ENCODE assay signal across 1 cellular context in genomic region chr14:100192672-100193416, GRCh38.
TF ChIP-seq lines count a peak whose summit lies in the region.

No MANE protein-coding gene starts in this region.

TF ChIP-seq in HEK293, 187 proteins besides CTCF, POLR2A, EP300 and RAD21 (continued from another document and continues in another):
- 0 out of 2 replicates have a peak, but pooled peaks have one; percentile 43 for TF ChIP-seq REST (tag by site-specific recombination; IDR thresholded peaks at IDR 0.05)
- TF ChIP-seq ZSCAN18 (tag by site-specific recombination; IDR thresholded peaks at IDR 0.05), result no peak
- peak; percentile 25; the same call in 1 of the 2 replicates for TF ChIP-seq ZFHX2 (tag by site-specific recombination; conservative IDR thresholded peaks at IDR 0.05)
- TF ChIP-seq ZNF660 (tag by site-specific recombination; IDR thresholded peaks at IDR 0.05), result peak; percentile 76
- peak; percentile 96 for TF ChIP-seq ZBTB8A (tag by site-specific recombination; IDR thresholded peaks at IDR 0.05)
- peak; percentile 71 for TF ChIP-seq ZBTB7A (tag by site-specific recombination; IDR thresholded peaks at IDR 0.05; ENCODE audit: low read depth)
- TF ChIP-seq, protein P1, sequence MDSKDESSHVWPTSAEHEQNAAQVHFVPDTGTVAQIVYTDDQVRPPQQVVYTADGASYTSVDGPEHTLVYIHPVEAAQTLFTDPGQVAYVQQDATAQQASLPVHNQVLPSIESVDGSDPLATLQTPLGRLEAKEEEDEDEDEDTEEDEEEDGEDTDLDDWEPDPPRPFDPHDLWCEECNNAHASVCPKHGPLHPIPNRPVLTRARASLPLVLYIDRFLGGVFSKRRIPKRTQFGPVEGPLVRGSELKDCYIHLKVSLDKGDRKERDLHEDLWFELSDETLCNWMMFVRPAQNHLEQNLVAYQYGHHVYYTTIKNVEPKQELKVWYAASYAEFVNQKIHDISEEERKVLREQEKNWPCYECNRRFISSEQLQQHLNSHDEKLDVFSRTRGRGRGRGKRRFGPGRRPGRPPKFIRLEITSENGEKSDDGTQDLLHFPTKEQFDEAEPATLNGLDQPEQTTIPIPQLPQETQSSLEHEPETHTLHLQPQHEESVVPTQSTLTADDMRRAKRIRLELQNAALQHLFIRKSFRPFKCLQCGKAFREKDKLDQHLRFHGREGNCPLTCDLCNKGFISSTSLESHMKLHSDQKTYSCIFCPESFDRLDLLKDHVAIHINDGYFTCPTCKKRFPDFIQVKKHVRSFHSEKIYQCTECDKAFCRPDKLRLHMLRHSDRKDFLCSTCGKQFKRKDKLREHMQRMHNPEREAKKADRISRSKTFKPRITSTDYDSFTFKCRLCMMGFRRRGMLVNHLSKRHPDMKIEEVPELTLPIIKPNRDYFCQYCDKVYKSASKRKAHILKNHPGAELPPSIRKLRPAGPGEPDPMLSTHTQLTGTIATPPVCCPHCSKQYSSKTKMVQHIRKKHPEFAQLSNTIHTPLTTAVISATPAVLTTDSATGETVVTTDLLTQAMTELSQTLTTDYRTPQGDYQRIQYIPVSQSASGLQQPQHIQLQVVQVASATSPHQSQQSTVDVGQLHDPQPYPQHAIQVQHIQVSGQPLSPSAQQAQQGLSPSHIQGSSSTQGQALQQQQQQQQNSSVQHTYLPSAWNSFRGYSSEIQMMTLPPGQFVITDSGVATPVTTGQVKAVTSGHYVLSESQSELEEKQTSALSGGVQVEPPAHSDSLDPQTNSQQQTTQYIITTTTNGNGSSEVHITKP (tag by site-specific recombination; IDR thresholded peaks at IDR 0.05), result peak; percentile 58; the same call in 1 of the 2 replicates
- TF ChIP-seq HOXC10 (CRISPR knock-in tag; IDR thresholded peaks at IDR 0.05), result no peak
- TF ChIP-seq ZNF433 (tag by site-specific recombination; IDR thresholded peaks at IDR 0.05; ENCODE audit: low read depth), result no peak
- TF ChIP-seq ZNF521 (tag by site-specific recombination; IDR thresholded peaks at IDR 0.05), result no peak
- TF ChIP-seq KLF10 (tag by site-specific recombination; IDR thresholded peaks at IDR 0.05), result peak; percentile 90
- TF ChIP-seq BCL11B (tag by site-specific recombination; IDR thresholded peaks at IDR 0.05; ENCODE audit: low read depth), result peak; percentile 92
- TF ChIP-seq ZNF792 (tag by site-specific recombination; IDR thresholded peaks at IDR 0.05), result peak; percentile 81; the same call in 1 of the 2 replicates
- TF ChIP-seq ZNF335 (tag by site-specific recombination; conservative IDR thresholded peaks at IDR 0.05), result peak; percentile 78
- peak; percentile 90 for TF ChIP-seq SP3 (tag by site-specific recombination; IDR thresholded peaks at IDR 0.05)
- TF ChIP-seq, protein P2, sequence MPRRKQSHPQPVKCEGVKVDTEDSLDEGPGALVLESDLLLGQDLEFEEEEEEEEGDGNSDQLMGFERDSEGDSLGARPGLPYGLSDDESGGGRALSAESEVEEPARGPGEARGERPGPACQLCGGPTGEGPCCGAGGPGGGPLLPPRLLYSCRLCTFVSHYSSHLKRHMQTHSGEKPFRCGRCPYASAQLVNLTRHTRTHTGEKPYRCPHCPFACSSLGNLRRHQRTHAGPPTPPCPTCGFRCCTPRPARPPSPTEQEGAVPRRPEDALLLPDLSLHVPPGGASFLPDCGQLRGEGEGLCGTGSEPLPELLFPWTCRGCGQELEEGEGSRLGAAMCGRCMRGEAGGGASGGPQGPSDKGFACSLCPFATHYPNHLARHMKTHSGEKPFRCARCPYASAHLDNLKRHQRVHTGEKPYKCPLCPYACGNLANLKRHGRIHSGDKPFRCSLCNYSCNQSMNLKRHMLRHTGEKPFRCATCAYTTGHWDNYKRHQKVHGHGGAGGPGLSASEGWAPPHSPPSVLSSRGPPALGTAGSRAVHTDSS (tag by site-specific recombination; IDR thresholded peaks at IDR 0.05), result no peak
- TF ChIP-seq ZNF121 (tag by site-specific recombination; IDR thresholded peaks at IDR 0.05), result peak; percentile 94
- peak; percentile 46; the same call in 1 of the 2 replicates for TF ChIP-seq ZFP69B (tag by site-specific recombination; IDR thresholded peaks at IDR 0.05)
- TF ChIP-seq ZBTB17 (tag by site-specific recombination; IDR thresholded peaks at IDR 0.05), result peak; percentile 79
- peak; percentile 58 for TF ChIP-seq ZSCAN30 (tag by site-specific recombination; IDR thresholded peaks at IDR 0.05)
- TF ChIP-seq ELK4 (IDR thresholded peaks at IDR 0.05; ENCODE audit: borderline replicate concordance, low read depth, low read length), result no peak
- TF ChIP-seq ZNF426 (tag by site-specific recombination; IDR thresholded peaks at IDR 0.05), result no peak
- TF ChIP-seq, protein P3, sequence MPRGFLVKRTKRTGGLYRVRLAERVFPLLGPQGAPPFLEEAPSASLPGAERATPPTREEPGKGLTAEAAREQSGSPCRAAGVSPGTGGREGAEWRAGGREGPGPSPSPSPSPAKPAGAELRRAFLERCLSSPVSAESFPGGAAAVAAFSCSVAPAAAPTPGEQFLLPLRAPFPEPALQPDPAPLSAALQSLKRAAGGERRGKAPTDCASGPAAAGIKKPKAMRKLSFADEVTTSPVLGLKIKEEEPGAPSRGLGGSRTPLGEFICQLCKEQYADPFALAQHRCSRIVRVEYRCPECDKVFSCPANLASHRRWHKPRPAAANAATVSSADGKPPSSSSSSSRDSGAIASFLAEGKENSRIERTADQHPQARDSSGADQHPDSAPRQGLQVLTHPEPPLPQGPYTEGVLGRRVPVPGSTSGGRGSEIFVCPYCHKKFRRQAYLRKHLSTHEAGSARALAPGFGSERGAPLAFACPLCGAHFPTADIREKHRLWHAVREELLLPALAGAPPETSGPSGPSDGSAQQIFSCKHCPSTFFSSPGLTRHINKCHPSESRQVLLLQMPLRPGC (tag by site-specific recombination; IDR thresholded peaks at IDR 0.05), result peak; percentile 56; the same call in 1 of the 2 replicates
- TF ChIP-seq ZNF112 (tag by site-specific recombination; IDR thresholded peaks at IDR 0.05), result no peak
- peak; percentile 62; the same call in 1 of the 2 replicates for TF ChIP-seq ZNF146 (tag by site-specific recombination; IDR thresholded peaks at IDR 0.05)
- peak; percentile 76; the same call in 1 of the 2 replicates for TF ChIP-seq KLF8 (tag by site-specific recombination; IDR thresholded peaks at IDR 0.05)
- TF ChIP-seq ZNF341 (tag by site-specific recombination; IDR thresholded peaks at IDR 0.05; ENCODE audit: low read depth), result peak; percentile 76
- no peak for TF ChIP-seq ZNF621 (tag by site-specific recombination; IDR thresholded peaks at IDR 0.05)
- TF ChIP-seq ZNF629 (tag by site-specific recombination; IDR thresholded peaks at IDR 0.05), result peak; percentile 74
- TF ChIP-seq, protein P4, sequence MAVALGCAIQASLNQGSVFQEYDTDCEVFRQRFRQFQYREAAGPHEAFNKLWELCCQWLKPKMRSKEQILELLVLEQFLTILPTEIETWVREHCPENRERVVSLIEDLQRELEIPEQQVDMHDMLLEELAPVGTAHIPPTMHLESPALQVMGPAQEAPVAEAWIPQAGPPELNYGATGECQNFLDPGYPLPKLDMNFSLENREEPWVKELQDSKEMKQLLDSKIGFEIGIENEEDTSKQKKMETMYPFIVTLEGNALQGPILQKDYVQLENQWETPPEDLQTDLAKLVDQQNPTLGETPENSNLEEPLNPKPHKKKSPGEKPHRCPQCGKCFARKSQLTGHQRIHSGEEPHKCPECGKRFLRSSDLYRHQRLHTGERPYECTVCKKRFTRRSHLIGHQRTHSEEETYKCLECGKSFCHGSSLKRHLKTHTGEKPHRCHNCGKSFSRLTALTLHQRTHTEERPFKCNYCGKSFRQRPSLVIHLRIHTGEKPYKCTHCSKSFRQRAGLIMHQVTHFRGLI (tag by site-specific recombination; IDR thresholded peaks at IDR 0.05), result peak; percentile 41; the same call in 1 of the 2 replicates
- peak; percentile 77; the same call in 1 of the 2 replicates for TF ChIP-seq ZIC2 (tag by site-specific recombination; IDR thresholded peaks at IDR 0.05)
- TF ChIP-seq SP7 (tag by site-specific recombination; IDR thresholded peaks at IDR 0.05), result peak; percentile 60
- no peak for TF ChIP-seq ZNF707 (tag by site-specific recombination; IDR thresholded peaks at IDR 0.05)
- peak; percentile 53 for TF ChIP-seq ZNF518A (tag by site-specific recombination; conservative IDR thresholded peaks at IDR 0.05; ENCODE audit: low read depth)
- TF ChIP-seq ZNF677 (tag by site-specific recombination; IDR thresholded peaks at IDR 0.05), result no peak
- no peak; the same call in 1 of the 2 replicates for TF ChIP-seq PBX3 (CRISPR knock-in tag; IDR thresholded peaks at IDR 0.05)
- TF ChIP-seq GLIS2 (tag by site-specific recombination; IDR thresholded peaks at IDR 0.05), result peak; percentile 88
- TF ChIP-seq BCL11A (tag by site-specific recombination; IDR thresholded peaks at IDR 0.05; ENCODE audit: low read depth), result peak; percentile 86
- peak; percentile 55; the same call in 1 of the 2 replicates for TF ChIP-seq ZNF600 (tag by site-specific recombination; IDR thresholded peaks at IDR 0.05)
- peak; percentile 100 for TF ChIP-seq GLIS1 (tag by site-specific recombination; IDR thresholded peaks at IDR 0.05)
